ENCODE assay signal across 32 cellular contexts in genomic region chr4:56297801-56298200, GRCh38.
"Had no signal": no experiment of that assay in that cellular context is flagged by ENCODE, and none has a peak within 500 bp of the region (broad histone marks: within the 10 kb centered on the region; RNA-seq: fewer than 3 reads in every experiment).

No MANE protein-coding gene starts in this region.

- H3K27me3 Mint-ChIP-seq: activated B cell treated with CpG ODN at 0.5 μM for 24 hours; dendritic cell treated with granulocyte-macrophage colony-stimulating factor and Interleukin-4, amounts not matched to agents 40 ng/mL and 50 ng/mL, for 4 days; effector memory CD8-positive, alpha-beta T cell had no signal

- H3K4me3 Mint-ChIP-seq: activated B cell treated with CpG ODN at 0.5 μM for 24 hours; activated CD8-positive, alpha-beta T cell treated with anti-CD3 and anti-CD28 coated beads for 36 hours; activated naive CD4-positive, alpha-beta T cell treated with anti-CD3 and anti-CD28 coated beads, Interleukin-2, amount 10 ng/mL, durations not matched to agents 7 days and 5 days; activated naive CD8-positive, alpha-beta T cell treated with anti-CD3 and anti-CD28 coated beads, Interleukin-2, amount 10 ng/mL, durations not matched to agents 7 days and 5 days; activated T-cell treated with anti-CD3 and anti-CD28 coated beads, Interleukin-2, amount 50 U/mL, for 24 hours; activated T-cell treated with anti-CD3 and anti-CD28 coated beads, Interleukin-2, amount 50 U/mL, for 72 hours; dendritic cell treated with granulocyte-macrophage colony-stimulating factor and Interleukin-4, amounts not matched to agents 40 ng/mL and 50 ng/mL, for 4 days; effector memory CD8-positive, alpha-beta T cell; T-helper 17 cell; T-helper 2 cell treated with Interferon-gamma antibody and Interleukin-4, amounts not matched to agents 5 μg/mL and 100 μg/mL, for 36 hours had no signal

- ATAC-seq: activated CD4-positive, CD25-positive, alpha-beta regulatory T cell treated with anti-CD3 and anti-CD28 coated beads, Interleukin-2, amount 50 U/mL, for 24 hours; activated CD8-positive, alpha-beta T cell treated with anti-CD3 and anti-CD28 coated beads for 36 hours; activated naive CD4-positive, alpha-beta T cell treated with anti-CD3 and anti-CD28 coated beads, Interleukin-2, amount 50 U/mL, for 72 hours; activated T-cell treated with anti-CD3 and anti-CD28 coated beads, Interleukin-2, amount 50 U/mL, for 72 hours; effector memory CD8-positive, alpha-beta T cell; gastroesophageal sphincter; heart right ventricle; T-helper 17 cell had no signal

- H3K27ac ChIP-seq: ascending aorta, brain microvascular endothelial cell, dorsolateral prefrontal cortex, epithelial cell of prostate, esophagus squamous epithelium, gastroesophageal sphincter, heart right ventricle, WERI-Rb-1 had no signal

- H3K36me3 Mint-ChIP-seq: activated naive CD4-positive, alpha-beta T cell treated with anti-CD3 and anti-CD28 coated beads, Interleukin-2, amount 10 ng/mL, durations not matched to agents 7 days and 5 days; activated naive CD8-positive, alpha-beta T cell treated with anti-CD3 and anti-CD28 coated beads, Interleukin-2, amount 10 ng/mL, durations not matched to agents 7 days and 5 days had no signal

- H3K27ac Mint-ChIP-seq: activated B cell treated with CpG ODN at 0.5 μM for 24 hours; activated CD8-positive, alpha-beta T cell treated with anti-CD3 and anti-CD28 coated beads for 36 hours; activated naive CD4-positive, alpha-beta T cell treated with anti-CD3 and anti-CD28 coated beads, Interleukin-2, amount 10 ng/mL, durations not matched to agents 7 days and 5 days; activated naive CD4-positive, alpha-beta T cell treated with anti-CD3 and anti-CD28 coated beads, Interleukin-2, amount 50 U/mL, for 72 hours; activated naive CD8-positive, alpha-beta T cell treated with anti-CD3 and anti-CD28 coated beads, Interleukin-2, amount 10 ng/mL, durations not matched to agents 7 days and 5 days; activated T-cell treated with anti-CD3 and anti-CD28 coated beads, Interleukin-2, amount 50 U/mL, for 24 hours; activated T-cell treated with anti-CD3 and anti-CD28 coated beads, Interleukin-2, amount 50 U/mL, for 72 hours; dendritic cell treated with granulocyte-macrophage colony-stimulating factor and Interleukin-4, amounts not matched to agents 40 ng/mL and 50 ng/mL, for 4 days; effector memory CD8-positive, alpha-beta T cell; T-helper 2 cell treated with Interferon-gamma antibody and Interleukin-4, amounts not matched to agents 5 μg/mL and 100 μg/mL, for 36 hours had no signal

- H3K4me1 ChIP-seq: ascending aorta had no signal

- H3K4me3 ChIP-seq: ascending aorta, dorsolateral prefrontal cortex, esophagus squamous epithelium, gastroesophageal sphincter, heart right ventricle had no signal

- H3K9me3 Mint-ChIP-seq: activated B cell treated with CpG ODN at 0.5 μM for 24 hours; activated CD8-positive, alpha-beta T cell treated with anti-CD3 and anti-CD28 coated beads for 36 hours; activated naive CD4-positive, alpha-beta T cell treated with anti-CD3 and anti-CD28 coated beads, Interleukin-2, amount 10 ng/mL, durations not matched to agents 7 days and 5 days; activated naive CD8-positive, alpha-beta T cell treated with anti-CD3 and anti-CD28 coated beads, Interleukin-2, amount 10 ng/mL, durations not matched to agents 7 days and 5 days; dendritic cell treated with granulocyte-macrophage colony-stimulating factor and Interleukin-4, amounts not matched to agents 40 ng/mL and 50 ng/mL, for 4 days; effector memory CD8-positive, alpha-beta T cell had no signal

- H3K36me3 ChIP-seq: ascending aorta, brain microvascular endothelial cell, esophagus squamous epithelium, gastroesophageal sphincter, heart right ventricle had no signal

- DNase-seq: activated B cell treated with CpG ODN at 0.5 μM for 24 hours; activated CD4-positive, alpha-beta T cell treated with anti-CD3 and anti-CD28 coated beads for 48 hours; activated CD4-positive, alpha-beta T cell treated with anti-CD3 and anti-CD28 coated beads, Interleukin-2, amount 50 U/mL, for 1 hour; activated CD4-positive, alpha-beta T cell treated with anti-CD3 and anti-CD28 coated beads, Interleukin-2, amount 50 U/mL, for 48 hours; activated CD8-positive, alpha-beta memory T cell treated with anti-CD3 and anti-CD28 coated beads, Interleukin-2, amount 50 U/mL, for 48 hours; activated CD8-positive, alpha-beta T cell treated with anti-CD3 and anti-CD28 coated beads for 36 hours; activated gamma-delta T cell; activated naive CD4-positive, alpha-beta T cell; activated naive CD4-positive, alpha-beta T cell treated with anti-CD3 and anti-CD28 coated beads, Interleukin-2, amount 10 ng/mL, durations not matched to agents 7 days and 5 days; activated naive CD8-positive, alpha-beta T cell treated with anti-CD3 and anti-CD28 coated beads, Interleukin-2, amount 10 ng/mL, durations not matched to agents 7 days and 5 days; activated T-cell treated with anti-CD3 and anti-CD28 coated beads for 4 hours; activated T-cell treated with anti-CD3 and anti-CD28 coated beads, Interleukin-2, amount 50 U/mL, for 24 hours; activated T-cell treated with anti-CD3 and anti-CD28 coated beads, Interleukin-2, amount 50 U/mL, for 72 hours; brain microvascular endothelial cell; caudate nucleus; dorsolateral prefrontal cortex; effector CD4-positive, alpha-beta T cell; effector memory CD8-positive, alpha-beta T cell; esophagus squamous epithelium; foreskin melanocyte; heart right ventricle; T-helper 1 cell; T-helper 17 cell; T1000; WERI-Rb-1 had no signal

- H3K9me3 ChIP-seq: ascending aorta, esophagus squamous epithelium, gastroesophageal sphincter had no signal

- H3K27me3 ChIP-seq: ascending aorta, brain microvascular endothelial cell, dorsolateral prefrontal cortex, esophagus squamous epithelium, gastroesophageal sphincter had no signal
